Comparison of ENCODE assay signal across 1 cellular context in the genomic region with DNA sequence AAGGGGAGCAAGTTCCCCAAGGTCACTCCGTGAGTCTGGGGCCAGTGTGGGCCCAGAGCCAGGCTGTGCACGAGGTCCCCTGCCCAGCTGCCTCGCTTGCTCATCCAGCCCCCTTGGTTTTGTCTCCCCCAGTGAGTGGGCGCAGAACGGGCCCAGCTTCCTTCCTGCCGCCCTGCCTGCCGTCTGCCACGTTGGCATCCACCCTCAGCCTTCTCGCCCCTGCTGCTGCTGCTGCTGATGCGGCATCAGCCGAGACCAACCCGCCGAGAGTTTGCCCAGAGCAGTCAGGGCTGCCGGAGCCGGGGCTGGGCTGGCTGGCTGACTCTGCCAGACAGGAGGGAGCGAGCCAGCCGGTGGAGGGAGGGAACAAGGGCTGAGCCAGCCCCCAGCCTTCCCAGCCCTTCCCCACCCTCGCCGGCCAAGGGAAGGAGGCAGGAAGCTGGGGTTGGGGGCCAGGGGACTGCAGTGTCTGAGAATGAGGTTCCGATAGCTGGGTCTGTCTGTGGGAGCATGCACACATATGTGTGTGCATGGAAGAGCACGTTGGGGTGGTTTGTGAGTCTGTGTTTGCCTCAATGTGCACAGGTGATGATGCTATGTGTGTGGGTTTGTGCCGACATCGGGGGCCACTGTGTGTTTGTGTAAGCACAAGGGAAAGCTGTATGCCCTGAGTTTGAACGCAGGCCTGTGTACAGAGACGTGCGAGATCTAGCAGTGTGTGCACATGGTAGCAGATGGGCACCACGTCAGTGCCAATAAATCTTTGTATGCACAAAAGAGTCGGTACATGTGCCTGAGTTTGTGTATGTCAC.
A peak's percentile ranks its signal among the peaks of the same experiment; 100 is the strongest.
TF ChIP-seq lines count a peak whose summit lies in the region.

No MANE protein-coding gene starts in this region.

TF ChIP-seq in HepG2, 621 proteins besides CTCF, POLR2A, EP300 and RAD21 (continued from another document and continues in another):
- TF ChIP-seq, protein P1, sequence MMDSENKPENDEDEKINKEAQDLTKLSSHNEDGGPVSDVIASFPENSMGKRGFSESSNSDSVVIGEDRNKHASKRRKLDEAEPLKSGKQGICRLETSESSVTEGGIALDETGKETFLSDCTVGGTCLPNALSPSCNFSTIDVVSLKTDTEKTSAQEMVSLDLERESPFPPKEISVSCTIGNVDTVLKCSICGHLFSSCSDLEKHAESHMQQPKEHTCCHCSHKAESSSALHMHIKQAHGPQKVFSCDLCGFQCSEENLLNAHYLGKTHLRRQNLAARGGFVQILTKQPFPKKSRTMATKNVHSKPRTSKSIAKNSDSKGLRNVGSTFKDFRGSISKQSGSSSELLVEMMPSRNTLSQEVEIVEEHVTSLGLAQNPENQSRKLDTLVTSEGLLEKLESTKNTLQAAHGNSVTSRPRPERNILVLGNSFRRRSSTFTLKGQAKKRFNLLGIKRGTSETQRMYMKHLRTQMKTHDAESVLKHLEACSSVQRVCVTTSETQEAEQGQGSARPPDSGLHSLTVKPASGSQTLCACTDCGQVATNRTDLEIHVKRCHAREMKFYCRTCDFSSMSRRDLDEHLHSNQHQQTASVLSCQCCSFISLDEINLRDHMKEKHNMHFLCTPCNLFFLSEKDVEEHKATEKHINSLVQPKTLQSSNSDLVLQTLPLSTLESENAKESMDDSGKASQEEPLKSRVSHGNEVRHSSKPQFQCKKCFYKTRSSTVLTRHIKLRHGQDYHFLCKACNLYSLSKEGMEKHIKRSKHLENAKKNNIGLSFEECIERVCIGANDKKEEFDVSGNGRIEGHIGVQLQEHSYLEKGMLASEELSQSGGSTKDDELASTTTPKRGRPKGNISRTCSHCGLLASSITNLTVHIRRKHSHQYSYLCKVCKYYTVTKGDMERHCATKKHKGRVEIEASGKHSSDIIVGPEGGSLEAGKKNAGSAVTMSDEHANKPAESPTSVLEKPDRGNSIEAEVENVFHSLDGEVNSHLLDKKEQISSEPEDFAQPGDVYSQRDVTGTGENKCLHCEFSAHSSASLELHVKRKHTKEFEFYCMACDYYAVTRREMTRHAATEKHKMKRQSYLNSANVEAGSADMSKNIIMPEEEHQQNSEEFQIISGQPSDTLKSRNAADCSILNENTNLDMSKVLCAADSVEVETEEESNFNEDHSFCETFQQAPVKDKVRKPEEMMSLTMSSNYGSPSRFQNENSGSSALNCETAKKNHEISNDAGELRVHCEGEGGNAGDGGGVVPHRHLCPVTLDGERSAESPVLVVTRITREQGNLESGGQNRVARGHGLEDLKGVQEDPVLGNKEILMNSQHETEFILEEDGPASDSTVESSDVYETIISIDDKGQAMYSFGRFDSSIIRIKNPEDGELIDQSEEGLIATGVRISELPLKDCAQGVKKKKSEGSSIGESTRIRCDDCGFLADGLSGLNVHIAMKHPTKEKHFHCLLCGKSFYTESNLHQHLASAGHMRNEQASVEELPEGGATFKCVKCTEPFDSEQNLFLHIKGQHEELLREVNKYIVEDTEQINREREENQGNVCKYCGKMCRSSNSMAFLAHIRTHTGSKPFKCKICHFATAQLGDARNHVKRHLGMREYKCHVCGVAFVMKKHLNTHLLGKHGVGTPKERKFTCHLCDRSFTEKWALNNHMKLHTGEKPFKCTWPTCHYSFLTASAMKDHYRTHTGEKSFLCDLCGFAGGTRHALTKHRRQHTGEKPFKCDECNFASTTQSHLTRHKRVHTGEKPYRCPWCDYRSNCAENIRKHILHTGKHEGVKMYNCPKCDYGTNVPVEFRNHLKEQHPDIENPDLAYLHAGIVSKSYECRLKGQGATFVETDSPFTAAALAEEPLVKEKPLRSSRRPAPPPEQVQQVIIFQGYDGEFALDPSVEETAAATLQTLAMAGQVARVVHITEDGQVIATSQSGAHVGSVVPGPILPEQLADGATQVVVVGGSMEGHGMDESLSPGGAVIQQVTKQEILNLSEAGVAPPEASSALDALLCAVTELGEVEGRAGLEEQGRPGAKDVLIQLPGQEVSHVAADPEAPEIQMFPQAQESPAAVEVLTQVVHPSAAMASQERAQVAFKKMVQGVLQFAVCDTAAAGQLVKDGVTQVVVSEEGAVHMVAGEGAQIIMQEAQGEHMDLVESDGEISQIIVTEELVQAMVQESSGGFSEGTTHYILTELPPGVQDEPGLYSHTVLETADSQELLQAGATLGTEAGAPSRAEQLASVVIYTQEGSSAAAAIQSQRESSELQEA (CRISPR knock-in tag; IDR thresholded peaks at IDR 0.05; ENCODE audit: not compliant biosample characterization), result peak; percentile 58
- TF ChIP-seq ZBTB3 (CRISPR knock-in tag; IDR thresholded peaks at IDR 0.05; ENCODE audit: borderline replicate concordance, low read depth) (no peak), SP1 (IDR thresholded peaks at IDR 0.05) (no peak), SP1 (CRISPR knock-in tag; IDR thresholded peaks at IDR 0.05) (no peak), REXO4 (CRISPR knock-in tag; IDR thresholded peaks at IDR 0.05; ENCODE audit: borderline replicate concordance) (no peak), PRPF4 (IDR thresholded peaks at IDR 0.05; ENCODE audit: low read depth, low read length, poor library complexity, severe bottlenecking) (no peak), U2AF1 (optimal IDR thresholded peaks at IDR 0.05; ENCODE audit: low read depth, low read length) (no peak), ZNF337 (CRISPR knock-in tag; IDR thresholded peaks at IDR 0.05; ENCODE audit: borderline replicate concordance, low read depth) (no peak), PPARG (CRISPR knock-in tag; conservative IDR thresholded peaks at IDR 0.05) (no peak), ZSCAN31 (CRISPR knock-in tag; IDR thresholded peaks at IDR 0.05; ENCODE audit: low read depth) (0 out of 2 replicates have a peak, but pooled peaks have one; percentile 13), ZNF564 (CRISPR knock-in tag; IDR thresholded peaks at IDR 0.05) (no peak), SUZ12 (IDR thresholded peaks at IDR 0.05; ENCODE audit: low read depth, low read length) (no peak), ZNF256 (CRISPR knock-in tag; conservative IDR thresholded peaks at IDR 0.05) (no peak), ZNF761 (CRISPR knock-in tag; conservative IDR thresholded peaks at IDR 0.05) (no peak), RFX3 (CRISPR knock-in tag; IDR thresholded peaks at IDR 0.05) (no peak), ZNF556 (CRISPR knock-in tag; IDR thresholded peaks at IDR 0.05; ENCODE audit: borderline replicate concordance) (no peak), EEA1 (CRISPR knock-in tag; IDR thresholded peaks at IDR 0.05; ENCODE audit: borderline replicate concordance) (no peak)
- TF ChIP-seq, protein P2, sequence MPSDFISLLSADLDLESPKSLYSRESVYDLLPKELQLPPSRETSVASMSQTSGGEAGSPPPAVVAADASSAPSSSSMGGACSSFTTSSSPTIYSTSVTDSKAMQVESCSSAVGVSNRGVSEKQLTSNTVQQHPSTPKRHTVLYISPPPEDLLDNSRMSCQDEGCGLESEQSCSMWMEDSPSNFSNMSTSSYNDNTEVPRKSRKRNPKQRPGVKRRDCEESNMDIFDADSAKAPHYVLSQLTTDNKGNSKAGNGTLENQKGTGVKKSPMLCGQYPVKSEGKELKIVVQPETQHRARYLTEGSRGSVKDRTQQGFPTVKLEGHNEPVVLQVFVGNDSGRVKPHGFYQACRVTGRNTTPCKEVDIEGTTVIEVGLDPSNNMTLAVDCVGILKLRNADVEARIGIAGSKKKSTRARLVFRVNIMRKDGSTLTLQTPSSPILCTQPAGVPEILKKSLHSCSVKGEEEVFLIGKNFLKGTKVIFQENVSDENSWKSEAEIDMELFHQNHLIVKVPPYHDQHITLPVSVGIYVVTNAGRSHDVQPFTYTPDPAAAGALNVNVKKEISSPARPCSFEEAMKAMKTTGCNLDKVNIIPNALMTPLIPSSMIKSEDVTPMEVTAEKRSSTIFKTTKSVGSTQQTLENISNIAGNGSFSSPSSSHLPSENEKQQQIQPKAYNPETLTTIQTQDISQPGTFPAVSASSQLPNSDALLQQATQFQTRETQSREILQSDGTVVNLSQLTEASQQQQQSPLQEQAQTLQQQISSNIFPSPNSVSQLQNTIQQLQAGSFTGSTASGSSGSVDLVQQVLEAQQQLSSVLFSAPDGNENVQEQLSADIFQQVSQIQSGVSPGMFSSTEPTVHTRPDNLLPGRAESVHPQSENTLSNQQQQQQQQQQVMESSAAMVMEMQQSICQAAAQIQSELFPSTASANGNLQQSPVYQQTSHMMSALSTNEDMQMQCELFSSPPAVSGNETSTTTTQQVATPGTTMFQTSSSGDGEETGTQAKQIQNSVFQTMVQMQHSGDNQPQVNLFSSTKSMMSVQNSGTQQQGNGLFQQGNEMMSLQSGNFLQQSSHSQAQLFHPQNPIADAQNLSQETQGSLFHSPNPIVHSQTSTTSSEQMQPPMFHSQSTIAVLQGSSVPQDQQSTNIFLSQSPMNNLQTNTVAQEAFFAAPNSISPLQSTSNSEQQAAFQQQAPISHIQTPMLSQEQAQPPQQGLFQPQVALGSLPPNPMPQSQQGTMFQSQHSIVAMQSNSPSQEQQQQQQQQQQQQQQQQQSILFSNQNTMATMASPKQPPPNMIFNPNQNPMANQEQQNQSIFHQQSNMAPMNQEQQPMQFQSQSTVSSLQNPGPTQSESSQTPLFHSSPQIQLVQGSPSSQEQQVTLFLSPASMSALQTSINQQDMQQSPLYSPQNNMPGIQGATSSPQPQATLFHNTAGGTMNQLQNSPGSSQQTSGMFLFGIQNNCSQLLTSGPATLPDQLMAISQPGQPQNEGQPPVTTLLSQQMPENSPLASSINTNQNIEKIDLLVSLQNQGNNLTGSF (CRISPR knock-in tag; IDR thresholded peaks at IDR 0.05), result no peak
- TF ChIP-seq, protein P3, sequence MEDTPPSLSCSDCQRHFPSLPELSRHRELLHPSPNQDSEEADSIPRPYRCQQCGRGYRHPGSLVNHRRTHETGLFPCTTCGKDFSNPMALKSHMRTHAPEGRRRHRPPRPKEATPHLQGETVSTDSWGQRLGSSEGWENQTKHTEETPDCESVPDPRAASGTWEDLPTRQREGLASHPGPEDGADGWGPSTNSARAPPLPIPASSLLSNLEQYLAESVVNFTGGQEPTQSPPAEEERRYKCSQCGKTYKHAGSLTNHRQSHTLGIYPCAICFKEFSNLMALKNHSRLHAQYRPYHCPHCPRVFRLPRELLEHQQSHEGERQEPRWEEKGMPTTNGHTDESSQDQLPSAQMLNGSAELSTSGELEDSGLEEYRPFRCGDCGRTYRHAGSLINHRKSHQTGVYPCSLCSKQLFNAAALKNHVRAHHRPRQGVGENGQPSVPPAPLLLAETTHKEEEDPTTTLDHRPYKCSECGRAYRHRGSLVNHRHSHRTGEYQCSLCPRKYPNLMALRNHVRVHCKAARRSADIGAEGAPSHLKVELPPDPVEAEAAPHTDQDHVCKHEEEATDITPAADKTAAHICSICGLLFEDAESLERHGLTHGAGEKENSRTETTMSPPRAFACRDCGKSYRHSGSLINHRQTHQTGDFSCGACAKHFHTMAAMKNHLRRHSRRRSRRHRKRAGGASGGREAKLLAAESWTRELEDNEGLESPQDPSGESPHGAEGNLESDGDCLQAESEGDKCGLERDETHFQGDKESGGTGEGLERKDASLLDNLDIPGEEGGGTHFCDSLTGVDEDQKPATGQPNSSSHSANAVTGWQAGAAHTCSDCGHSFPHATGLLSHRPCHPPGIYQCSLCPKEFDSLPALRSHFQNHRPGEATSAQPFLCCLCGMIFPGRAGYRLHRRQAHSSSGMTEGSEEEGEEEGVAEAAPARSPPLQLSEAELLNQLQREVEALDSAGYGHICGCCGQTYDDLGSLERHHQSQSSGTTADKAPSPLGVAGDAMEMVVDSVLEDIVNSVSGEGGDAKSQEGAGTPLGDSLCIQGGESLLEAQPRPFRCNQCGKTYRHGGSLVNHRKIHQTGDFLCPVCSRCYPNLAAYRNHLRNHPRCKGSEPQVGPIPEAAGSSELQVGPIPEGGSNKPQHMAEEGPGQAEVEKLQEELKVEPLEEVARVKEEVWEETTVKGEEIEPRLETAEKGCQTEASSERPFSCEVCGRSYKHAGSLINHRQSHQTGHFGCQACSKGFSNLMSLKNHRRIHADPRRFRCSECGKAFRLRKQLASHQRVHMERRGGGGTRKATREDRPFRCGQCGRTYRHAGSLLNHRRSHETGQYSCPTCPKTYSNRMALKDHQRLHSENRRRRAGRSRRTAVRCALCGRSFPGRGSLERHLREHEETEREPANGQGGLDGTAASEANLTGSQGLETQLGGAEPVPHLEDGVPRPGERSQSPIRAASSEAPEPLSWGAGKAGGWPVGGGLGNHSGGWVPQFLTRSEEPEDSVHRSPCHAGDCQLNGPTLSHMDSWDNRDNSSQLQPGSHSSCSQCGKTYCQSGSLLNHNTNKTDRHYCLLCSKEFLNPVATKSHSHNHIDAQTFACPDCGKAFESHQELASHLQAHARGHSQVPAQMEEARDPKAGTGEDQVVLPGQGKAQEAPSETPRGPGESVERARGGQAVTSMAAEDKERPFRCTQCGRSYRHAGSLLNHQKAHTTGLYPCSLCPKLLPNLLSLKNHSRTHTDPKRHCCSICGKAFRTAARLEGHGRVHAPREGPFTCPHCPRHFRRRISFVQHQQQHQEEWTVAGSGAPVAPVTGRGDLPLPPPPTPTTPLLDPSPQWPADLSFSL (CRISPR knock-in tag; IDR thresholded peaks at IDR 0.05), result peak; percentile 57; the same call in 1 of the 2 replicates
- TF ChIP-seq, protein P4, sequence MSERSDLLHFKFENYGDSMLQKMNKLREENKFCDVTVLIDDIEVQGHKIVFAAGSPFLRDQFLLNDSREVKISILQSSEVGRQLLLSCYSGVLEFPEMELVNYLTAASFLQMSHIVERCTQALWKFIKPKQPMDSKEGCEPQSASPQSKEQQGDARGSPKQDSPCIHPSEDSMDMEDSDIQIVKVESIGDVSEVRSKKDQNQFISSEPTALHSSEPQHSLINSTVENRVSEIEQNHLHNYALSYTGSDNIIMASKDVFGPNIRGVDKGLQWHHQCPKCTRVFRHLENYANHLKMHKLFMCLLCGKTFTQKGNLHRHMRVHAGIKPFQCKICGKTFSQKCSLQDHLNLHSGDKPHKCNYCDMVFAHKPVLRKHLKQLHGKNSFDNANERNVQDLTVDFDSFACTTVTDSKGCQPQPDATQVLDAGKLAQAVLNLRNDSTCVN (CRISPR knock-in tag; IDR thresholded peaks at IDR 0.05; ENCODE audit: borderline replicate concordance), result no peak
- TF ChIP-seq, protein P5, sequence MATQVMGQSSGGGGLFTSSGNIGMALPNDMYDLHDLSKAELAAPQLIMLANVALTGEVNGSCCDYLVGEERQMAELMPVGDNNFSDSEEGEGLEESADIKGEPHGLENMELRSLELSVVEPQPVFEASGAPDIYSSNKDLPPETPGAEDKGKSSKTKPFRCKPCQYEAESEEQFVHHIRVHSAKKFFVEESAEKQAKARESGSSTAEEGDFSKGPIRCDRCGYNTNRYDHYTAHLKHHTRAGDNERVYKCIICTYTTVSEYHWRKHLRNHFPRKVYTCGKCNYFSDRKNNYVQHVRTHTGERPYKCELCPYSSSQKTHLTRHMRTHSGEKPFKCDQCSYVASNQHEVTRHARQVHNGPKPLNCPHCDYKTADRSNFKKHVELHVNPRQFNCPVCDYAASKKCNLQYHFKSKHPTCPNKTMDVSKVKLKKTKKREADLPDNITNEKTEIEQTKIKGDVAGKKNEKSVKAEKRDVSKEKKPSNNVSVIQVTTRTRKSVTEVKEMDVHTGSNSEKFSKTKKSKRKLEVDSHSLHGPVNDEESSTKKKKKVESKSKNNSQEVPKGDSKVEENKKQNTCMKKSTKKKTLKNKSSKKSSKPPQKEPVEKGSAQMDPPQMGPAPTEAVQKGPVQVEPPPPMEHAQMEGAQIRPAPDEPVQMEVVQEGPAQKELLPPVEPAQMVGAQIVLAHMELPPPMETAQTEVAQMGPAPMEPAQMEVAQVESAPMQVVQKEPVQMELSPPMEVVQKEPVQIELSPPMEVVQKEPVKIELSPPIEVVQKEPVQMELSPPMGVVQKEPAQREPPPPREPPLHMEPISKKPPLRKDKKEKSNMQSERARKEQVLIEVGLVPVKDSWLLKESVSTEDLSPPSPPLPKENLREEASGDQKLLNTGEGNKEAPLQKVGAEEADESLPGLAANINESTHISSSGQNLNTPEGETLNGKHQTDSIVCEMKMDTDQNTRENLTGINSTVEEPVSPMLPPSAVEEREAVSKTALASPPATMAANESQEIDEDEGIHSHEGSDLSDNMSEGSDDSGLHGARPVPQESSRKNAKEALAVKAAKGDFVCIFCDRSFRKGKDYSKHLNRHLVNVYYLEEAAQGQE (IDR thresholded peaks at IDR 0.05; ENCODE audit: borderline replicate concordance in 1 of 2, low read depth in 1 of 2, low read length in 2 of 2), result no peak
- TF ChIP-seq, protein P6, sequence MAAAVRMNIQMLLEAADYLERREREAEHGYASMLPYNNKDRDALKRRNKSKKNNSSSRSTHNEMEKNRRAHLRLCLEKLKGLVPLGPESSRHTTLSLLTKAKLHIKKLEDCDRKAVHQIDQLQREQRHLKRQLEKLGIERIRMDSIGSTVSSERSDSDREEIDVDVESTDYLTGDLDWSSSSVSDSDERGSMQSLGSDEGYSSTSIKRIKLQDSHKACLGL (CRISPR knock-in tag; IDR thresholded peaks at IDR 0.05), result no peak
